ENCODE assay signal across 14 cellular contexts in genomic region chr6:47165918-47166317, GRCh38.
DNase-seq lines count a peak whose midpoint lies in the region; ATAC-seq, FAIRE-seq and TF ChIP-seq lines count a peak whose summit lies in the region.
"Had no signal": no experiment of that assay in that cellular context is flagged by ENCODE, and none has a peak within 500 bp of the region (broad histone marks: within the 10 kb centered on the region; RNA-seq: fewer than 3 reads in every experiment).

No MANE protein-coding gene starts in this region.

- no peak for DNase-seq in GM12891 (ENCODE audit: insufficient read length, low spot score)
- DNase-seq in astrocyte of the spinal cord (ENCODE audit: low read depth, low spot score), result peak; percentile 58
- no peak for DNase-seq in effector CD8-positive, alpha-beta T cell (lab: John Stamatoyannopoulos, UW)
- no peak for DNase-seq in NCI-H2081 (lab: John Stamatoyannopoulos, UW)
- no peak for DNase-seq in NCI-H524 (lab: John Stamatoyannopoulos, UW)
- no peak for DNase-seq in Peyer's patch
- DNase-seq: activated naive CD8-positive, alpha-beta T cell treated with anti-CD3 and anti-CD28 coated beads, Interleukin-2, amount 50 U/mL, for 24 hours; Caco-2; HFFc6; NCI-H446; T-helper 9 cell; upper lobe of left lung had no signal

- ATAC-seq in GM21381 (IDR thresholded peaks at IDR 0.05; ENCODE audit: unreplicated experiment) (peak; percentile 54), HG03159 (IDR thresholded peaks at IDR 0.05; ENCODE audit: unreplicated experiment) (peak; percentile 83)
- ATAC-seq: activated naive CD8-positive, alpha-beta T cell treated with anti-CD3 and anti-CD28 coated beads, Interleukin-2, amount 50 U/mL, for 24 hours had no signal

- no peaks in the 10 kb centered on the region for H3K27me3 ChIP-seq in Peyer's patch
- H3K27me3 ChIP-seq: upper lobe of left lung had no signal

- H3K9me3 ChIP-seq in Peyer's patch, result no peaks in the 10 kb centered on the region
- H3K9me3 ChIP-seq: Caco-2, upper lobe of left lung had no signal

- in situ Hi-C loops in astrocyte of the spinal cord (cut with HindIII; ENCODE audit: low sequenced_read_pairs), result no loop called here

- no peak for TF ChIP-seq POLR2A in GM12891 (IDR thresholded peaks at IDR 0.05; ENCODE audit: low read depth, low read length)
- no peak for TF ChIP-seq POLR2A in Peyer's patch (IDR thresholded peaks at IDR 0.05)

- TF ChIP-seq CTCF in astrocyte of the spinal cord (IDR thresholded peaks at IDR 0.05; ENCODE audit: low read depth, low read length), result no peak
- no peak for TF ChIP-seq CTCF in Peyer's patch (IDR thresholded peaks at IDR 0.05)

- peak; percentile 43 for FAIRE-seq in GM12891 (lab: Jason Lieb, UNC)

- H3K36me3 ChIP-seq in Peyer's patch, result no peaks in the 10 kb centered on the region
- H3K36me3 ChIP-seq: upper lobe of left lung had no signal

- no peaks in the 10 kb centered on the region for H3K4me1 ChIP-seq in Peyer's patch

- H3K27ac ChIP-seq in Peyer's patch, result no peak overlapping the region
- H3K27ac ChIP-seq: upper lobe of left lung had no signal

- H3K4me3 ChIP-seq in astrocyte of the spinal cord (ENCODE audit: low read depth, low read length) (no peak overlapping the region), Peyer's patch (no peak overlapping the region)
- H3K4me3 ChIP-seq: upper lobe of left lung had no signal

TF ChIP-seq in GM12891, 5 proteins besides CTCF, POLR2A, EP300 and RAD21:
- peak; percentile 63 for TF ChIP-seq SPI1 (IDR thresholded peaks at IDR 0.05; ENCODE audit: low read depth, low read length)
- TF ChIP-seq POLR2AphosphoS5 (IDR thresholded peaks at IDR 0.05; ENCODE audit: low read depth, low read length), result no peak
- no peak for TF ChIP-seq PAX5 (IDR thresholded peaks at IDR 0.05; ENCODE audit: insufficient read depth, low read length, severe bottlenecking)
TF ChIP-seq in GM12891: peak in this region for 1.
